ENCODE assay signal across 1 cellular context in the genomic region with DNA sequence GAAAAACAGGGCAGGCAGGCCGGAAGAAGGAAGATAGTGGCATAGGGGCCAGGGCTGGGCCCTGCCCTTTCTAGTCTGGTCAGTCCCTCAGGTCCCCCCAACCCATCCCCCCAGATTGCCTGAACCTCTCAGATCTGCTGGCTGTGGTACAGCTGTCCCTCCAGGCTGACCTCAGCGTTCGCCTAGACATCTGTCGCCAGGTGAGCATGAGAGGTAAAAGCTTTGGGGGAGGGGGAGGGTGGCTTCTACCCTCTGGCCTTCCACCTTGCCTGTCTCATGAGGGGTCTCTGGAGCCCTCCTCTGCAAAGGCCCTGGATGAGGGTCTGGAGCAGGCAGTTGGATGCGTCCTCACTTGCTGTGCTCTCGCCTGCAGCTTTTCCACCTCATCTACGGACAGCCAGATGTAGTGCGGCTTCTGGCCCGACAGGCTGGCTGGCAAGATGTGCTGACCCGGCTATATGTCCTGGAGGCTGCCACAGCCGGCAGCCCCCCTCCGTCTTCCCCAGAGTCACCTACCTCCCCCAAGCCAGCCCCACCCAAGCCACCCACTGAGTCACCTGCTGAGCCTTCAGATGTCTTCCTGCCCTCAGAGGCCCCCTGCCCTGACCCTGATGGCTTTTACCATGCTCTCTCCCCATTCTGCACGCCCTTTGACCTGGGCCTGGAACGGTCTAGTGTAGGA.
TF ChIP-seq lines count a peak whose summit lies in the region.

No MANE protein-coding gene starts in this region.

TF ChIP-seq in IMR-90, 13 proteins besides CTCF, POLR2A, EP300 and RAD21:
- no peak for TF ChIP-seq NFE2L2 (IDR thresholded peaks at IDR 0.05; ENCODE audit: low read depth, low read length)
- TF ChIP-seq SMC3 (IDR thresholded peaks at IDR 0.05; ENCODE audit: low read depth, low read length), result no peak
- TF ChIP-seq FOS (IDR thresholded peaks at IDR 0.05; ENCODE audit: low read depth, low read length), result no peak
- TF ChIP-seq MXI1 (IDR thresholded peaks at IDR 0.05; ENCODE audit: borderline replicate concordance, low read depth, low read length), result no peak
